In genomic region chr5:39433123-39433522, GRCh38 we compare ENCODE assay signal across 19 cellular contexts.
"Had no signal": no experiment of that assay in that cellular context is flagged by ENCODE, and none has a peak within 500 bp of the region (broad histone marks: within the 10 kb centered on the region; RNA-seq: fewer than 3 reads in every experiment).

No MANE protein-coding gene starts in this region.

- ATAC-seq: activated CD4-positive, CD25-positive, alpha-beta regulatory T cell treated with anti-CD3 and anti-CD28 coated beads, Interleukin-2, amount 50 U/mL, for 24 hours had no signal

- H3K27ac ChIP-seq: brain microvascular endothelial cell, esophagus muscularis mucosa, right atrium auricular region, tibial artery had no signal

- H3K27ac Mint-ChIP-seq: activated naive CD4-positive, alpha-beta T cell treated with anti-CD3 and anti-CD28 coated beads, Interleukin-2, amount 10 ng/mL, durations not matched to agents 7 days and 5 days; activated naive CD8-positive, alpha-beta T cell treated with anti-CD3 and anti-CD28 coated beads, Interleukin-2, amount 50 U/mL, for 24 hours; nephron had no signal

- H3K9me3 Mint-ChIP-seq: activated naive CD4-positive, alpha-beta T cell treated with anti-CD3 and anti-CD28 coated beads, Interleukin-2, amount 10 ng/mL, durations not matched to agents 7 days and 5 days; activated naive CD8-positive, alpha-beta T cell treated with anti-CD3 and anti-CD28 coated beads, Interleukin-2, amount 50 U/mL, for 24 hours; nephron had no signal

- H3K36me3 Mint-ChIP-seq: activated naive CD4-positive, alpha-beta T cell treated with anti-CD3 and anti-CD28 coated beads, Interleukin-2, amount 10 ng/mL, durations not matched to agents 7 days and 5 days had no signal

- H3K4me1 Mint-ChIP-seq: activated naive CD4-positive, alpha-beta T cell treated with anti-CD3 and anti-CD28 coated beads, Interleukin-2, amount 10 ng/mL, durations not matched to agents 7 days and 5 days; activated naive CD8-positive, alpha-beta T cell treated with anti-CD3 and anti-CD28 coated beads, Interleukin-2, amount 50 U/mL, for 24 hours; nephron had no signal

- H3K36me3 ChIP-seq: brain microvascular endothelial cell, esophagus muscularis mucosa, right atrium auricular region, tibial artery had no signal

- H3K9me3 ChIP-seq: esophagus muscularis mucosa, right atrium auricular region, tibial artery had no signal

- DNase-seq: activated CD4-positive, alpha-beta T cell treated with anti-CD3 and anti-CD28 coated beads, Interleukin-2, amount 50 U/mL, for 1 hour; activated CD8-positive, alpha-beta memory T cell treated with anti-CD3 and anti-CD28 coated beads, Interleukin-2, amount 50 U/mL, for 4 hours; activated effector memory CD4-positive, alpha-beta T cell treated with Interleukin-2 at 50 U/mL for 16 hours; activated naive CD4-positive, alpha-beta T cell treated with anti-CD3 and anti-CD28 coated beads, Interleukin-2, amount 10 ng/mL, durations not matched to agents 7 days and 5 days; activated naive CD8-positive, alpha-beta T cell treated with anti-CD3 and anti-CD28 coated beads, Interleukin-2, amount 50 U/mL, for 24 hours; activated T-cell treated with anti-CD3 and anti-CD28 coated beads, Interleukin-2, amount 50 U/mL, for 48 hours; anterior cingulate cortex; brain microvascular endothelial cell; effector CD4-positive, alpha-beta T cell; hippocampal formation; islet precursor cell; mesendoderm; stimulated activated naive CD8-positive, alpha-beta T cell treated with anti-CD3 and anti-CD28 coated beads, Interleukin-15, Interleukin-2, amounts not matched to agents 100 U/mL and 50 U/mL, for 24 hours; substantia nigra; tibial artery had no signal

- H3K4me3 ChIP-seq: esophagus muscularis mucosa, right atrium auricular region, tibial artery had no signal

- H3K4me3 Mint-ChIP-seq: activated naive CD4-positive, alpha-beta T cell treated with anti-CD3 and anti-CD28 coated beads, Interleukin-2, amount 10 ng/mL, durations not matched to agents 7 days and 5 days; activated naive CD8-positive, alpha-beta T cell treated with anti-CD3 and anti-CD28 coated beads, Interleukin-2, amount 50 U/mL, for 24 hours; nephron had no signal

- H3K4me1 ChIP-seq: esophagus muscularis mucosa, right atrium auricular region, tibial artery had no signal

- H3K27me3 ChIP-seq: brain microvascular endothelial cell, esophagus muscularis mucosa, right atrium auricular region, tibial artery had no signal
